Comparison of ENCODE assay signal across 27 cellular contexts in the genomic region with DNA sequence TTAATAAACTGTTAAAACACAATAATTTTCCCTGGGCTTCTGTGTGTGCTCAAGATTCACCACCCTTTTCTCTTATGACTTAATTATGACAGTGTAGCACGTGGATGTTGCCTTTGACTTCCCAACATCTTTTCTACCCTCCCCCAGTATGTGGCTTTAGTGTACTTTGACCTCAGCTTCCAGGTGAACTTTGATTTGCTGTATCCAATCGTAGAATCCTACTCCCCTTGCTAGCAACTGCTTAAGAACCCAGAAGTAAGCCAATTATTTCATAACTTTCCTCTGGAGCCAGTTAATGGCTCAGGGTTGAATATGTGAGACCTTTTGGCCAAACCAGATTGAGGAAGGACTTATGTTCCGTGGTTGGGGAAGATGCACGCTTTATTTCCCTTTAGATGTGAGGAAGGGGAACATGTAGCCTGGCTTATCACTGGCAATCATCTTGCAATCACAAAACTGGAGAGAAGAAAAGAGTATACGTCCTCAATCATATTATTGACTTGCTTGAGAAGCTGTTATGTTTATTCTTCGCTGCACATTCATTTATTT.
A peak's percentile ranks its signal among the peaks of the same experiment; 100 is the strongest.
DNase-seq lines count a peak whose midpoint lies in the region; ATAC-seq, FAIRE-seq and TF ChIP-seq lines count a peak whose summit lies in the region.
"Had no signal": no experiment of that assay in that cellular context is flagged by ENCODE, and none has a peak within 500 bp of the region (broad histone marks: within the 10 kb centered on the region; RNA-seq: fewer than 3 reads in every experiment).

No MANE protein-coding gene starts in this region.

- no peak for TF ChIP-seq EP300 in sigmoid colon (IDR thresholded peaks at IDR 0.05)

- no peaks in the 10 kb centered on the region for H3K36me3 Mint-ChIP-seq in activated naive CD4-positive, alpha-beta T cell treated with anti-CD3 and anti-CD28 coated beads for 36 hours (ENCODE audit: low read depth)
- H3K36me3 Mint-ChIP-seq: activated naive CD4-positive, alpha-beta T cell treated with anti-CD3 and anti-CD28 coated beads, Interleukin-2, amount 50 U/mL, for 24 hours had no signal

- no peak for TF ChIP-seq POLR2A in sigmoid colon (IDR thresholded peaks at IDR 0.05)
- TF ChIP-seq POLR2A in body of pancreas (IDR thresholded peaks at IDR 0.05), result no peak

- no peak overlapping the region for H3K4me3 Mint-ChIP-seq in activated naive CD4-positive, alpha-beta T cell treated with anti-CD3 and anti-CD28 coated beads for 36 hours
- H3K4me3 Mint-ChIP-seq: activated naive CD4-positive, alpha-beta T cell treated with anti-CD3 and anti-CD28 coated beads, Interleukin-2, amount 50 U/mL, for 24 hours; activated T-cell treated with anti-CD3 and anti-CD28 coated beads, Interleukin-2, amount 50 U/mL, for 24 hours; central memory CD8-positive, alpha-beta T cell; nephron progenitor cell; T-helper 17 cell had no signal

- peaks cover 4% of the 10 kb centered on the region for H3K4me1 Mint-ChIP-seq in activated naive CD4-positive, alpha-beta T cell treated with anti-CD3 and anti-CD28 coated beads for 36 hours (ENCODE audit: low read depth)

- TF ChIP-seq CTCF in HL-60 (IDR thresholded peaks at IDR 0.05; ENCODE audit: insufficient read depth, low read length), result no peak
- TF ChIP-seq CTCF in colonic mucosa (IDR thresholded peaks at IDR 0.05), result no peak
- TF ChIP-seq CTCF in pancreas (IDR thresholded peaks at IDR 0.05), result no peak
- no peak for TF ChIP-seq CTCF in sigmoid colon (IDR thresholded peaks at IDR 0.05)
- TF ChIP-seq CTCF in body of pancreas (IDR thresholded peaks at IDR 0.05), result no peak

- H3K27me3 ChIP-seq in HL-60 (ENCODE audit: insufficient read depth, poor library complexity, severe bottlenecking), result no peaks in the 10 kb centered on the region
- H3K27me3 ChIP-seq in colonic mucosa, result no peaks in the 10 kb centered on the region
- no peaks in the 10 kb centered on the region for H3K27me3 ChIP-seq in pancreas
- no peaks in the 10 kb centered on the region for H3K27me3 ChIP-seq in sigmoid colon
- no peaks in the 10 kb centered on the region for H3K27me3 ChIP-seq in body of pancreas
- H3K27me3 ChIP-seq: ascending aorta, esophagus muscularis mucosa, gastrocnemius medialis, tibial artery had no signal

- H3K27me3 Mint-ChIP-seq in activated naive CD4-positive, alpha-beta T cell treated with anti-CD3 and anti-CD28 coated beads for 36 hours (ENCODE audit: low read depth), result no peaks in the 10 kb centered on the region
- H3K27me3 Mint-ChIP-seq: activated naive CD4-positive, alpha-beta T cell treated with anti-CD3 and anti-CD28 coated beads, Interleukin-2, amount 50 U/mL, for 24 hours; activated T-cell treated with anti-CD3 and anti-CD28 coated beads, Interleukin-2, amount 50 U/mL, for 24 hours; T-helper 17 cell had no signal

- no peaks in the 10 kb centered on the region for H3K9me3 Mint-ChIP-seq in activated naive CD4-positive, alpha-beta T cell treated with anti-CD3 and anti-CD28 coated beads for 36 hours
- H3K9me3 Mint-ChIP-seq: activated naive CD4-positive, alpha-beta T cell treated with anti-CD3 and anti-CD28 coated beads, Interleukin-2, amount 50 U/mL, for 24 hours; activated T-cell treated with anti-CD3 and anti-CD28 coated beads, Interleukin-2, amount 50 U/mL, for 24 hours; central memory CD8-positive, alpha-beta T cell had no signal

- H3K4me1 ChIP-seq in colonic mucosa (no peaks in the 10 kb centered on the region), pancreas (peaks cover 0 to 5% (median 0%) of the 10 kb centered on the region in 3 donors), sigmoid colon (no peaks in the 10 kb centered on the region), body of pancreas (peaks cover 5% of the 10 kb centered on the region)
- H3K4me1 ChIP-seq: ascending aorta, gastrocnemius medialis, tibial artery had no signal

- peak in 3 of 4 donors; percentile 11 to 37 (median 18) for ATAC-seq in pancreas
- ATAC-seq in body of pancreas, result no peak
- ATAC-seq: gastrocnemius medialis, T-helper 17 cell had no signal

- H3K36me3 ChIP-seq in colonic mucosa (no peaks in the 10 kb centered on the region), pancreas (no peaks in the 10 kb centered on the region), sigmoid colon (no peaks in the 10 kb centered on the region), body of pancreas (replicated peaks in 1 of 2; ENCODE audit: insufficient read depth in 1 of 2, low read depth in 2 of 2) (no peaks in the 10 kb centered on the region)
- H3K36me3 ChIP-seq: ascending aorta, esophagus muscularis mucosa, gastrocnemius medialis, tibial artery had no signal

- H3K27ac Mint-ChIP-seq in activated naive CD4-positive, alpha-beta T cell treated with anti-CD3 and anti-CD28 coated beads for 36 hours, result no peak overlapping the region
- H3K27ac Mint-ChIP-seq: activated naive CD4-positive, alpha-beta T cell treated with anti-CD3 and anti-CD28 coated beads, Interleukin-2, amount 50 U/mL, for 24 hours; activated T-cell treated with anti-CD3 and anti-CD28 coated beads, Interleukin-2, amount 50 U/mL, for 24 hours; nephron progenitor cell; T-helper 17 cell had no signal

- H3K4me3 ChIP-seq in HL-60 (replicated peaks; ENCODE audit: insufficient read depth, low read length) (no peak overlapping the region), colonic mucosa (no peak overlapping the region), pancreas (no peak overlapping the region), sigmoid colon (no peak overlapping the region), body of pancreas (no peak overlapping the region)
- H3K4me3 ChIP-seq: ascending aorta, esophagus muscularis mucosa, gastrocnemius medialis, tibial artery had no signal

- WGBS in pancreas, 2 donors, result 57 to 59% methylated on average over 6 of the region's 6 CpGs
- WGBS in sigmoid colon, 2 donors, result 25 to 61% methylated on average over 6 of the region's 6 CpGs
- 54 to 58% methylated on average over 6 of the region's 6 CpGs for WGBS in body of pancreas, 2 donors

- DNase-seq in HL-60 (ENCODE audit: low read depth in 1 of 2, low spot score in 1 of 2) (peak; percentile 28 to 65), NOMO-1 treated with dmso at 0.1 percent for 144 hours (lab: John Stamatoyannopoulos, UW; ENCODE audit: unreplicated experiment) (peak; percentile 51), colonic mucosa (peak; percentile 50), pancreas (no peak), sigmoid colon (no peak), pons (ENCODE audit: low spot score) (no peak), body of pancreas (no peak)
- DNase-seq in activated naive CD4-positive, alpha-beta T cell treated with anti-CD3 and anti-CD28 coated beads for 36 hours, result no peak
- DNase-seq: activated CD4-positive, CD25-positive, alpha-beta regulatory T cell; activated T-cell treated with anti-CD3 and anti-CD28 coated beads, Interleukin-2, amount 50 U/mL, for 24 hours; DMS79 treated with DMSO at 0.1 percent for 48 hours; effector CD8-positive, alpha-beta T cell; gastrocnemius medialis; NCI-H1048; NCI-H2029 treated with DMSO at 0.1 percent for 48 hours; nephron progenitor cell; NK-92 treated with Interleukin-12 subunit alpha and Interleukin-12 subunit beta, amount 100 ng/mL, for 24 hours; posterior cingulate gyrus; SHP77; stimulated activated naive CD4-positive, alpha-beta T cell treated with Interleukin-2 at 50 U/mL for 16 hours; T-helper 17 cell; tibial artery had no signal

- no peak overlapping the region for H3K9ac ChIP-seq in colonic mucosa (ENCODE audit: low read depth in 2 of 2, low read length in 2 of 2)

- CTCF ChIA-PET in activated naive CD4-positive, alpha-beta T cell treated with anti-CD3 and anti-CD28 coated beads for 36 hours (lab: Charles Lee), result interaction anchor here (0.6 kb wide), 1 partner anchor 77 kb away, joined by 3 read pairs; no protein-coding TSS in a partner anchor

- H3K9me3 ChIP-seq in colonic mucosa (no peaks in the 10 kb centered on the region), pancreas (no peaks in the 10 kb centered on the region), sigmoid colon (no peaks in the 10 kb centered on the region), body of pancreas (no peaks in the 10 kb centered on the region)
- H3K9me3 ChIP-seq: ascending aorta, esophagus muscularis mucosa, gastrocnemius medialis, tibial artery had no signal

- intact Hi-C loops in colonic mucosa (cut with DNase I), result loop anchor here (10.0 kb wide), 1 partner anchor 423 kb away; no protein-coding TSS in a partner anchor
- intact Hi-C loops in pancreas (cut with DNase I), result no loop called here
- intact Hi-C loops in sigmoid colon (cut with DNase I), result no loop called here
- intact Hi-C loops in body of pancreas (cut with DNase I), result no loop called here
- intact Hi-C loops in activated naive CD4-positive, alpha-beta T cell treated with anti-CD3 and anti-CD28 coated beads for 36 hours (cut with micrococcal nuclease), result no loop called here

- H3K27ac ChIP-seq in HL-60 (replicated peaks) (no peak overlapping the region), colonic mucosa (no peak overlapping the region), pancreas (no peak overlapping the region), sigmoid colon (no peak overlapping the region), body of pancreas (no peak overlapping the region)
- H3K27ac ChIP-seq: ascending aorta, esophagus muscularis mucosa, gastrocnemius medialis, tibial artery had no signal

- FAIRE-seq in pancreas (lab: Jason Lieb, UNC), result no peak
- FAIRE-seq: GM12891 had no signal

Comparison
In these comparisons a context has a peak if more than half of its experiments do, and no peak if none do; other contexts are left out.
1. DNase-seq: peak in HL-60 (2 of 2), NOMO-1 treated with dmso at 0.1 percent for 144 hours (single experiment) and colonic mucosa (single experiment); none in pancreas (0 of 6), sigmoid colon (single experiment), pons (single experiment), body of pancreas (0 of 4) and activated naive CD4-positive, alpha-beta T cell treated with anti-CD3 and anti-CD28 coated beads for 36 hours (single experiment).